Comparison of ENCODE assay signal across 9 cellular contexts in genomic region chr13:99258210-99258860, GRCh38. TPM values are rescaled to one million over a fixed set of nuclear protein-coding genes. Genes with fewer than 3 reads are reported as not detected.
DNase-seq lines count a peak whose midpoint lies in the region; ATAC-seq and TF ChIP-seq lines count a peak whose summit lies in the region.
"Had no signal": no experiment of that assay in that cellular context is flagged by ENCODE, and none has a peak within 500 bp of the region (broad histone marks: within the 10 kb centered on the region; RNA-seq: fewer than 3 reads in every experiment).

TSS of gene GPR18 (minus strand) at chr13:99258379. CDS start at chr13:99255872, 2,507 bp downstream.

- H3K9me3 ChIP-seq in lower lobe of right lung, result no peaks in the 10 kb centered on the region

- DNase-seq in NCI-H526 treated with DMSO at 0.1 percent for 48 hours (lab: John Stamatoyannopoulos, UW) (peak; percentile 11), lower lobe of right lung (no peak), cerebellar nuclear complex (lab: John Stamatoyannopoulos, UW) (no peak), glomerular visceral epithelial cell (ENCODE audit: extremely low spot score) (no peak), DMS53 treated with DMSO at 0.1 percent for 48 hours (lab: John Stamatoyannopoulos, UW; ENCODE audit: unreplicated experiment) (no peak), NCI-H2171 (lab: John Stamatoyannopoulos, UW) (no peak)

- peak; percentile 90 for ATAC-seq in GM18867 (IDR thresholded peaks at IDR 0.05; ENCODE audit: unreplicated experiment)
- ATAC-seq in HG02610 (IDR thresholded peaks at IDR 0.05; ENCODE audit: unreplicated experiment), result peak; percentile 93
- ATAC-seq in lower lobe of right lung, result peak in 1 of 2 donors; percentile 61

- intact Hi-C loops in lower lobe of right lung (cut with DNase I), result no loop called here

- no peak for TF ChIP-seq CTCF in lower lobe of right lung (IDR thresholded peaks at IDR 0.05)

- peak within 1 kb of the TSS; percentile 20 for H3K4me3 ChIP-seq in lower lobe of right lung

- no peaks in the 10 kb centered on the region for H3K4me1 ChIP-seq in lower lobe of right lung

- H3K36me3 ChIP-seq in lower lobe of right lung, result peaks cover 9% of the 10 kb centered on the region

- peak within 1 kb of the TSS; percentile 37 for H3K27ac ChIP-seq in lower lobe of right lung

- H3K27me3 ChIP-seq in lower lobe of right lung (ENCODE audit: low read depth), result no peaks in the 10 kb centered on the region

RNA-seq across cellular contexts. Expression of gene GPR18, which starts in this region (rescaled TPM):
- 0.38 TPM for total RNA-seq in lower lobe of right lung
- total RNA-seq: epithelial cell of proximal tubule had no signal
